ENCODE assay signal across 11 cellular contexts in genomic region chr20:36728986-36729385, GRCh38. TPM values are rescaled to one million over a fixed set of nuclear protein-coding genes. Genes with fewer than 3 reads are reported as not detected.
A peak's percentile ranks its signal among the peaks of the same experiment; 100 is the strongest.
DNase-seq lines count a peak whose midpoint lies in the region; TF ChIP-seq lines count a peak whose summit lies in the region.
"Had no signal": no experiment of that assay in that cellular context is flagged by ENCODE, and none has a peak within 500 bp of the region (broad histone marks: within the 10 kb centered on the region; RNA-seq: fewer than 3 reads in every experiment).

No MANE protein-coding gene starts in this region.

- H3K4me3 Mint-ChIP-seq in H9: no peak overlapping the region
- H3K4me3 Mint-ChIP-seq: immature natural killer cell had no signal

- H3T11ph ChIP-seq in H9 (ENCODE audit: low read length): no peak overlapping the region

- no peak overlapping the region for H3K4me2 ChIP-seq in H9 (ENCODE audit: insufficient read depth, insufficient read length, low read length)

- no peaks in the 10 kb centered on the region for H3K36me3 ChIP-seq in effector memory CD4-positive, alpha-beta T cell (ENCODE audit: control insufficient read depth, insufficient read depth, low read length)
- H3K36me3 ChIP-seq: right atrium auricular region had no signal

- no peaks in the 10 kb centered on the region for H4K20me1 ChIP-seq in H9 (ENCODE audit: control insufficient read depth, insufficient read depth, insufficient read length)

- no peaks in the 10 kb centered on the region for H3K9me3 Mint-ChIP-seq in H9
- H3K9me3 Mint-ChIP-seq: immature natural killer cell had no signal

- no peak overlapping the region for H3K14ac ChIP-seq in H9 (ENCODE audit: insufficient read depth, low read length)

- H2AFZ ChIP-seq in H9 (ENCODE audit: low read length): no peak overlapping the region

- H3K4me1 ChIP-seq in H9 (ENCODE audit: insufficient read depth, low read length): peaks cover 3% of the 10 kb centered on the region; the same call in 1 of the 2 replicates
- H3K4me1 ChIP-seq in effector memory CD4-positive, alpha-beta T cell (ENCODE audit: control insufficient read depth, insufficient read depth, low read length, poor library complexity, severe bottlenecking): peaks cover 3% of the 10 kb centered on the region

- H2AK5ac ChIP-seq in H9 (ENCODE audit: insufficient read length, low read length): no peak overlapping the region

- peak; percentile 43 for DNase-seq in EL
- DNase-seq in H9: peak; percentile 36
- DNase-seq in SW480 (ENCODE audit: low spot score): peak; percentile 63
- DNase-seq in iPS-NIHi11 (ENCODE audit: low spot score): peak; percentile 42
- DNase-seq in effector memory CD4-positive, alpha-beta T cell: no peak
- DNase-seq in HEK293T (ENCODE audit: extremely low spot score): no peak
- no peak for DNase-seq in NCI-H748 (lab: John Stamatoyannopoulos, UW; ENCODE audit: unreplicated experiment)
- DNase-seq in NCI-H1417 (lab: John Stamatoyannopoulos, UW): no peak
- DNase-seq: immature natural killer cell, NCI-H2081 treated with DMSO at 0.1 percent for 48 hours had no signal

- no peak overlapping the region for H3K9ac ChIP-seq in H9 (ENCODE audit: extremely low read depth, insufficient read length, low read length)

- TF ChIP-seq CTCF in H9 (conservative IDR thresholded peaks at IDR 0.05): peak; percentile 69

- H4K91ac ChIP-seq in H9 (ENCODE audit: insufficient read length, low read depth, low read length): no peak overlapping the region

- H2BK5ac ChIP-seq in H9 (ENCODE audit: insufficient read length, low read length): no peak overlapping the region

- no peak overlapping the region for H3K4ac ChIP-seq in H9 (ENCODE audit: low read depth, low read length)

- no peak overlapping the region for H3K27ac ChIP-seq in H9 (ENCODE audit: insufficient read length, low read depth, low read length)
- no peak overlapping the region for H3K27ac ChIP-seq in effector memory CD4-positive, alpha-beta T cell (ENCODE audit: insufficient read depth, low read length, poor library complexity, severe bottlenecking)
- H3K27ac ChIP-seq: right atrium auricular region had no signal

- no peak overlapping the region for H4K8ac ChIP-seq in H9 (replicated peaks; ENCODE audit: insufficient read length, low read depth, low read length)

- no peak overlapping the region for H3K23ac ChIP-seq in H9 (ENCODE audit: insufficient read length, low read depth, low read length)

- no peak overlapping the region for H2BK12ac ChIP-seq in H9 (ENCODE audit: insufficient read length, low read depth, low read length)

- H3K79me1 ChIP-seq in H9 (ENCODE audit: insufficient read depth, low read depth, low read length, poor library complexity, severe bottlenecking): no peaks in the 10 kb centered on the region

- H3K4me3 ChIP-seq in effector memory CD4-positive, alpha-beta T cell (ENCODE audit: insufficient read depth, low read depth, low read length, poor library complexity, severe bottlenecking): no peak overlapping the region
- H3K4me3 ChIP-seq: right atrium auricular region had no signal

- POLR2A ChIA-PET in HEK293T (lab: Yijun Ruan, JAX): interaction anchor here (1.0 kb wide), 2 partner anchors 12 to 17 kb away, joined by 3 to 5 read pairs; partner anchors contain the start of gene NDRG3

- no peak overlapping the region for H2BK120ac ChIP-seq in H9 (ENCODE audit: low read depth, low read length, poor library complexity, severe bottlenecking)

- no peaks in the 10 kb centered on the region for H3K27me3 Mint-ChIP-seq in H9 (ENCODE audit: low read depth)

- H3K9me3 ChIP-seq in H9 (ENCODE audit: control insufficient read depth, low read depth, low read length): no peaks in the 10 kb centered on the region
- H3K9me3 ChIP-seq in effector memory CD4-positive, alpha-beta T cell (ENCODE audit: control insufficient read depth, low read length): no peaks in the 10 kb centered on the region
- H3K9me3 ChIP-seq: right atrium auricular region had no signal

- H3K56ac ChIP-seq in H9 (ENCODE audit: insufficient read length, low read depth, low read length): no peak overlapping the region

- 0 out of 7 replicates have a peak, but pooled peaks cover 0 to 2% (median 0%) of the 10 kb centered on the region in 3 experiments for H3K36me3 Mint-ChIP-seq in H9 (ENCODE audit: insufficient read depth in 1 of 3, low read depth in 3 of 3)
- H3K36me3 Mint-ChIP-seq: immature natural killer cell had no signal

- no peaks in the 10 kb centered on the region for H3K23me2 ChIP-seq in H9 (ENCODE audit: insufficient read length, low read depth, low read length, poor library complexity, severe bottlenecking)

- WGBS in H9 (ENCODE audit: extremely low coverage, insufficient read length, low lambda C conversion rate): no CpG with 5 or more reads among the region's 3 CpGs

- no peak overlapping the region for H4K5ac ChIP-seq in H9 (ENCODE audit: insufficient read length, low read depth, low read length)

- no peak overlapping the region for H2BK20ac ChIP-seq in H9 (ENCODE audit: low read depth, low read length, poor library complexity, severe bottlenecking)

- peaks cover 7 to 13% of the 10 kb centered on the region in 2 experiments; a peak in 3 of 4 replicates for H3K4me1 Mint-ChIP-seq in H9

- H3K18ac ChIP-seq in H9 (ENCODE audit: insufficient read length, low read depth, low read length): no peak overlapping the region

- CTCF ChIA-PET in HEK293T (lab: Yijun Ruan, JAX): interaction anchor here (0.5 to 1.0 kb wide), 2 partner anchors 116 to 123 kb away, joined by 3 read pairs; partner anchors contain the start of gene RAB5IF

- no peaks in the 10 kb centered on the region for H3K79me2 ChIP-seq in H9 (ENCODE audit: insufficient read depth, low read length)

- H2BK15ac ChIP-seq in H9 (ENCODE audit: low read depth, low read length): no peak overlapping the region

- H3K27me3 ChIP-seq in H9 (ENCODE audit: insufficient read depth, low read length): no peaks in the 10 kb centered on the region
- no peaks in the 10 kb centered on the region for H3K27me3 ChIP-seq in effector memory CD4-positive, alpha-beta T cell (replicated peaks; ENCODE audit: control insufficient read depth, insufficient read depth, low read length, poor library complexity, severe bottlenecking)
- H3K27me3 ChIP-seq: right atrium auricular region had no signal

- peak overlapping the region in 1 of 3 experiments; percentile 56; a peak in 2 of 7 replicates for H3K27ac Mint-ChIP-seq in H9

TF ChIP-seq in HEK293T, 16 proteins besides CTCF, POLR2A, EP300 and RAD21:
- TF ChIP-seq HDGF (IDR thresholded peaks at IDR 0.05; ENCODE audit: borderline replicate concordance) (no peak), ELF4 (IDR thresholded peaks at IDR 0.05) (no peak), TARDBP (IDR thresholded peaks at IDR 0.05) (no peak)

RNA-seq across cellular contexts. Expression of gene NDRG3, which starts 16.9 kb away (rescaled TPM):
- total RNA-seq in H9 (2021): 22.4 and 23.6 TPM in 2 replicates

RNA-seq across cellular contexts. Expression of gene DSN1, which starts 44.6 kb away (rescaled TPM):
- 20.6 and 22.8 TPM in 2 replicates for total RNA-seq in H9 (2021)

Comparison
In these comparisons a context has a peak if more than half of its experiments do, and no peak if none do; other contexts are left out.
1. DNase-seq: peak in EL (single experiment), H9 (single experiment), SW480 (single experiment) and iPS-NIHi11 (single experiment); none in effector memory CD4-positive, alpha-beta T cell (0 of 3), HEK293T (single experiment), NCI-H748 (single experiment) and NCI-H1417 (0 of 3).